ENCODE assay signal across 21 cellular contexts in the genomic region with DNA sequence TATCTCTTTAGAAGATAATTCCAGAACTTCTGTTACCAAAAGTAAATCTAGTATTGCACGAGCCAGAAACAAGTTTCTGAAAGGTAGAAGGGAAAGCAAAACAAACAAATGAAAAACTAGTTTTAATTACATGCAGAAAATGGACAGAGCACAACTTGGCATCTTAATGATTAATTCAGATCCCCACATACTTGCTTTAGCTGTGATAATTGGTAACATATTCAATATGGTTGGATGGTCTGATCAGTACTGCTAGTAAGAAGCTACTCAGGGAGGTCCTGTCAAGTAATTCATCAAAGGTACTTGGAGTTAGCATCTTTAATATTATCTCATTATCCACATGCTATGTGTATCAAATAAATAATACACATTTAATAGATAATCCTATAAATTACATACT.
A peak's percentile ranks its signal among the peaks of the same experiment; 100 is the strongest.
DNase-seq lines count a peak whose midpoint lies in the region; ATAC-seq and TF ChIP-seq lines count a peak whose summit lies in the region.
"Had no signal": no experiment of that assay in that cellular context is flagged by ENCODE, and none has a peak within 500 bp of the region (broad histone marks: within the 10 kb centered on the region; RNA-seq: fewer than 3 reads in every experiment).

No MANE protein-coding gene starts in this region.

- no peak overlapping the region for H3K27ac ChIP-seq in tibial nerve
- H3K27ac ChIP-seq: breast epithelium, coronary artery, testis had no signal

- no peaks in the 10 kb centered on the region for H3K27me3 ChIP-seq in tibial nerve
- H3K27me3 ChIP-seq: breast epithelium, testis had no signal

- TF ChIP-seq POLR2A in tibial nerve (IDR thresholded peaks at IDR 0.05), result no peak

- WGBS in tibial nerve, 2 donors, result 50 to 56% methylated on average over 1 of the region's 1 CpG

- no peaks in the 10 kb centered on the region for H3K9me3 ChIP-seq in tibial nerve
- H3K9me3 ChIP-seq: breast epithelium, testis had no signal

- H3K36me3 ChIP-seq in tibial nerve, result no peaks in the 10 kb centered on the region
- H3K36me3 ChIP-seq: breast epithelium had no signal

- no peak overlapping the region for H3K4me3 ChIP-seq in tibial nerve
- H3K4me3 ChIP-seq: breast epithelium, coronary artery, testis had no signal

- no peak for TF ChIP-seq CTCF in tibial nerve (IDR thresholded peaks at IDR 0.05)

- TF ChIP-seq EP300 in tibial nerve (IDR thresholded peaks at IDR 0.05), result no peak

- DNase-seq in renal cortical epithelial cell (ENCODE audit: low read depth) (peak; percentile 77), tibial nerve (ENCODE audit: low spot score in 2 of 2) (no peak), cerebellar cortex (ENCODE audit: low spot score) (no peak)
- DNase-seq: activated CD8-positive, alpha-beta T cell treated with anti-CD3 and anti-CD28 coated beads, Interleukin-2, amount 10 ng/mL, durations not matched to agents 7 days and 5 days; activated naive CD4-positive, alpha-beta T cell; activated T-cell treated with anti-CD3 and anti-CD28 coated beads, Interleukin-2, amount 50 U/mL, for 24 hours; amniotic stem cell; CD4-positive, alpha-beta memory T cell; NCI-H1092 treated with DMSO at 0.1 percent for 48 hours; NCI-H2081 treated with DMSO at 0.1 percent for 48 hours; PC-3; small intestine; testis had no signal

- no peaks in the 10 kb centered on the region for H3K4me1 ChIP-seq in tibial nerve
- H3K4me1 ChIP-seq: breast epithelium, testis had no signal

- ATAC-seq in GM19043 (IDR thresholded peaks at IDR 0.05; ENCODE audit: low read depth, unreplicated experiment) (peak; percentile 76), HG02642 (IDR thresholded peaks at IDR 0.05; ENCODE audit: poor library complexity, unreplicated experiment) (peak; percentile 60), HG03342 (IDR thresholded peaks at IDR 0.05; ENCODE audit: unreplicated experiment) (peak; percentile 60), GM21515 (IDR thresholded peaks at IDR 0.05; ENCODE audit: unreplicated experiment) (no peak)
- ATAC-seq: activated CD4-positive, CD25-positive, alpha-beta regulatory T cell treated with anti-CD3 and anti-CD28 coated beads, Interleukin-2, amount 50 U/mL, for 24 hours; activated CD8-positive, alpha-beta T cell treated with anti-CD3 and anti-CD28 coated beads, Interleukin-2, amount 10 ng/mL, durations not matched to agents 7 days and 5 days; PC-3; stimulated activated memory B cell treated with anti-CD40 and anti-IgM and Interleukin-4, amounts not matched to agents 10 μg/mL and 1 μg/mL and 100 μg/mL, for 72 hours had no signal
